6 cellular contexts compared by ENCODE assay signal in genomic region chr2:99153921-99154604, GRCh38. TPM values are rescaled to one million over a fixed set of nuclear protein-coding genes. Genes with fewer than 3 reads are reported as not detected.
A peak's percentile ranks its signal among the peaks of the same experiment; 100 is the strongest.
DNase-seq lines count a peak whose midpoint lies in the region; ATAC-seq and TF ChIP-seq lines count a peak whose summit lies in the region.

No MANE protein-coding gene starts in this region.

- no peaks in the 10 kb centered on the region for H3K27me3 Mint-ChIP-seq in activated CD8-positive, alpha-beta memory T cell treated with anti-CD3 and anti-CD28 coated beads, Interleukin-2, amount 10 ng/mL, durations not matched to agents 7 days and 5 days

- no peak for TF ChIP-seq EP300 in stomach (IDR thresholded peaks at IDR 0.05)

- peak overlapping the region; percentile 81 to 98 for H3K27ac ChIP-seq in esophagus (ENCODE audit: low read depth in 2 of 2, low read length in 1 of 2)
- peak overlapping the region; percentile 90 to 93 (median 92) for H3K27ac ChIP-seq in stomach

- peaks cover 22% of the 10 kb centered on the region for H3K4me1 Mint-ChIP-seq in activated CD8-positive, alpha-beta memory T cell treated with anti-CD3 and anti-CD28 coated beads, Interleukin-2, amount 10 ng/mL, durations not matched to agents 7 days and 5 days

- peak overlapping the region; percentile 85 for H3K4me3 Mint-ChIP-seq in activated CD8-positive, alpha-beta memory T cell treated with anti-CD3 and anti-CD28 coated beads, Interleukin-2, amount 10 ng/mL, durations not matched to agents 7 days and 5 days

- no peaks in the 10 kb centered on the region for H3K9me3 Mint-ChIP-seq in activated CD8-positive, alpha-beta memory T cell treated with anti-CD3 and anti-CD28 coated beads, Interleukin-2, amount 10 ng/mL, durations not matched to agents 7 days and 5 days (ENCODE audit: low read depth)

- no peak for TF ChIP-seq POLR2A in stomach (IDR thresholded peaks at IDR 0.05)
- no peak for TF ChIP-seq POLR2A in GM18505 (IDR thresholded peaks at IDR 0.05; ENCODE audit: borderline replicate concordance, extremely low read depth, insufficient read depth, insufficient read length)

- H3K27me3 ChIP-seq in esophagus (ENCODE audit: control insufficient read depth in 1 of 2, insufficient read depth in 2 of 2, low read length in 2 of 2) (no peaks in the 10 kb centered on the region), stomach (no peaks in the 10 kb centered on the region)

- H3K9me3 ChIP-seq in esophagus (ENCODE audit: control insufficient read depth in 2 of 2, insufficient read depth in 1 of 2, low read depth in 1 of 2, low read length in 1 of 2), result no peaks in the 10 kb centered on the region
- H3K9me3 ChIP-seq in stomach, result no peaks in the 10 kb centered on the region

- H3K4me1 ChIP-seq in esophagus (ENCODE audit: control insufficient read depth in 2 of 2, insufficient read depth in 2 of 2, low read length in 1 of 2) (no peaks in the 10 kb centered on the region), stomach (peaks cover 14 to 39% (median 23%) of the 10 kb centered on the region in 4 donors)

- DNase-seq in activated CD8-positive, alpha-beta memory T cell treated with anti-CD3 and anti-CD28 coated beads, Interleukin-2, amount 10 ng/mL, durations not matched to agents 7 days and 5 days, result no peak
- no peak for DNase-seq in activated CD8-positive, alpha-beta memory T cell treated with anti-CD3 and anti-CD28 coated beads for 24 hours
- no peak for DNase-seq in stomach
- no peak for DNase-seq in NCI-H128 (lab: John Stamatoyannopoulos, UW; ENCODE audit: unreplicated experiment)

- H3K36me3 ChIP-seq in esophagus (ENCODE audit: control insufficient read depth in 2 of 2, insufficient read depth in 2 of 2, low read length in 1 of 2), result no peaks in the 10 kb centered on the region
- peaks cover 0 to 24% (median 20%) of the 10 kb centered on the region in 4 donors for H3K36me3 ChIP-seq in stomach

- TF ChIP-seq CTCF in stomach (IDR thresholded peaks at IDR 0.05), result no peak

- H3K4me3 ChIP-seq in esophagus (ENCODE audit: low read depth in 1 of 2, low read length in 2 of 2) (peak overlapping the region; percentile 81 to 94), stomach (peak overlapping the region; percentile 61 to 76 (median 66))

- 31 to 35% methylated on average over 12 of the region's 12 CpGs for WGBS in esophagus, 2 donors
- 22 to 36% (median 23%) methylated on average over 12 of the region's 12 CpGs for WGBS in stomach, 5 donors

- H3K36me3 Mint-ChIP-seq in activated CD8-positive, alpha-beta memory T cell treated with anti-CD3 and anti-CD28 coated beads, Interleukin-2, amount 10 ng/mL, durations not matched to agents 7 days and 5 days, result peaks cover 10% of the 10 kb centered on the region

- ATAC-seq in activated CD8-positive, alpha-beta memory T cell treated with anti-CD3 and anti-CD28 coated beads, Interleukin-2, amount 10 ng/mL, durations not matched to agents 7 days and 5 days, result no peak
- no peak for ATAC-seq in GM18505 (IDR thresholded peaks at IDR 0.05; ENCODE audit: unreplicated experiment)

- peak overlapping the region; percentile 86 for H3K27ac Mint-ChIP-seq in activated CD8-positive, alpha-beta memory T cell treated with anti-CD3 and anti-CD28 coated beads, Interleukin-2, amount 10 ng/mL, durations not matched to agents 7 days and 5 days

- intact Hi-C loops in stomach (cut with DNase I; ENCODE audit: low total_unique reads), result no loop called here

- CTCF ChIA-PET in activated CD8-positive, alpha-beta memory T cell treated with anti-CD3 and anti-CD28 coated beads, Interleukin-2, amount 10 ng/mL, durations not matched to agents 7 days and 5 days (lab: Charles Lee), result interaction anchor here (1.2 to 5.6 kb wide), 7 partner anchors 13 to 505 kb away, joined by 3 to 27 read pairs (median 3); partner anchors contain the start of genes C2orf15, MITD1 and MRPL30

RNA-seq across cellular contexts. Expression of gene TSGA10, which starts 0.7 kb away (rescaled TPM):
- 1 to 10 TPM; 5.0 to 7.2 TPM for total RNA-seq in activated CD8-positive, alpha-beta memory T cell treated with anti-CD3 and anti-CD28 coated beads, Interleukin-2, amount 10 ng/mL, durations not matched to agents 7 days and 5 days
- polyA plus RNA-seq in esophagus, result 1 to 10 TPM; 1.7 to 3.2 TPM
- 10 to 100 TPM in 3 of 5 donors, 1 to 10 TPM in 2; 3.8 to 19.3 (median 10.3) TPM for total RNA-seq in stomach
- polyA plus RNA-seq in stomach, result 1 to 10 TPM; 1.3 to 5.8 (median 1.8) TPM

RNA-seq across cellular contexts. Expression of gene LIPT1, which starts 0.7 kb away (rescaled TPM):
- total RNA-seq in activated CD8-positive, alpha-beta memory T cell treated with anti-CD3 and anti-CD28 coated beads, Interleukin-2, amount 10 ng/mL, durations not matched to agents 7 days and 5 days, result 1 to 10 TPM; 5.3 to 7.2 TPM
- 1 to 10 TPM; 4.6 to 7.0 TPM for polyA plus RNA-seq in esophagus
- total RNA-seq in stomach, result 10 to 100 TPM in 3 of 5 donors, 1 to 10 TPM in 2; 4.5 to 31.7 (median 11.0) TPM
- 10 to 100 TPM in 2 of 3 donors, 1 to 10 TPM in 1; 8.0 to 12.7 (median 11.5) TPM for polyA plus RNA-seq in stomach

RNA-seq across cellular contexts. Expression of gene C2orf15, which starts 12.6 kb away (rescaled TPM):
- total RNA-seq in activated CD8-positive, alpha-beta memory T cell treated with anti-CD3 and anti-CD28 coated beads, Interleukin-2, amount 10 ng/mL, durations not matched to agents 7 days and 5 days, result under 1 TPM; 0.47 to 0.58 TPM
- polyA plus RNA-seq in esophagus, result 1 to 10 TPM in 1 of 2 donors, under 1 TPM in 1; 0.63 to 1.1 TPM
- 1 to 10 TPM in 3 of 5 donors, not detected in 2; 1.8 to 5.9 (median 5.1) TPM for total RNA-seq in stomach
- 1 to 10 TPM; 1.5 to 3.4 (median 2.4) TPM for polyA plus RNA-seq in stomach

RNA-seq across cellular contexts. Expression of gene MITD1, which starts 26.8 kb away (rescaled TPM):
- total RNA-seq in activated CD8-positive, alpha-beta memory T cell treated with anti-CD3 and anti-CD28 coated beads, Interleukin-2, amount 10 ng/mL, durations not matched to agents 7 days and 5 days, result 10 to 100 TPM; 57.4 to 63.1 TPM
- polyA plus RNA-seq in esophagus, result 10 to 100 TPM; 25.0 to 40.0 TPM
- total RNA-seq in stomach, result 100 to 1,000 TPM in 1 of 5 donors, 10 to 100 TPM in 3, 1 to 10 TPM in 1; 2.0 to 132 (median 37.9) TPM
- 10 to 100 TPM; 22.4 to 48.8 (median 29.0) TPM for polyA plus RNA-seq in stomach

RNA-seq across cellular contexts. Expression of gene MRPL30, which starts 26.9 kb away (rescaled TPM):
- total RNA-seq in activated CD8-positive, alpha-beta memory T cell treated with anti-CD3 and anti-CD28 coated beads, Interleukin-2, amount 10 ng/mL, durations not matched to agents 7 days and 5 days, result 10 to 100 TPM; 24.4 to 26.2 TPM
- 10 to 100 TPM; 20.4 to 21.8 TPM for polyA plus RNA-seq in esophagus
- 10 to 100 TPM in 4 of 5 donors, 1 to 10 TPM in 1; 1.4 to 97.4 (median 38.4) TPM for total RNA-seq in stomach
- polyA plus RNA-seq in stomach, result 10 to 100 TPM; 20.7 to 24.7 (median 21.4) TPM
